Comparison of ENCODE assay signal across 14 cellular contexts in genomic region chr10:72370201-72370722, GRCh38. TPM values are rescaled to one million over a fixed set of nuclear protein-coding genes. Genes with fewer than 3 reads are reported as not detected.
A peak's percentile ranks its signal among the peaks of the same experiment; 100 is the strongest.
DNase-seq lines count a peak whose midpoint lies in the region; ATAC-seq and TF ChIP-seq lines count a peak whose summit lies in the region.
"Had no signal": no experiment of that assay in that cellular context is flagged by ENCODE, and none has a peak within 500 bp of the region (broad histone marks: within the 10 kb centered on the region; RNA-seq: fewer than 3 reads in every experiment).

No MANE protein-coding gene starts in this region.

- no peaks in the 10 kb centered on the region for H3K4me1 ChIP-seq in uterus

- H3K4me3 Mint-ChIP-seq in activated CD4-positive, alpha-beta T cell treated with anti-CD3 and anti-CD28 coated beads, Interleukin-2, amount 10 ng/mL, durations not matched to agents 24 days and 14 days = peak overlapping the region; percentile 30
- no peak overlapping the region for H3K4me3 Mint-ChIP-seq in activated T-helper 2 cell treated with anti-CD3 and anti-CD28 coated beads, Interferon-gamma antibody, Interleukin-2, Interleukin-4, amounts not matched to agents 10 μg/mL and 5 μg/mL and 100 μg/mL, durations not matched to agents 14 hours and 24 hours and 36 hours (ENCODE audit: low read depth)
- peak overlapping the region in 3 of 10 donors; percentile 1 to 48 (median 47) for H3K4me3 Mint-ChIP-seq in naive thymus-derived CD8-positive, alpha-beta T cell

- ATAC-seq in GM18907 (IDR thresholded peaks at IDR 0.05; ENCODE audit: unreplicated experiment) = peak; percentile 61
- peak; percentile 65 to 93 for ATAC-seq in naive thymus-derived CD8-positive, alpha-beta T cell
- ATAC-seq: HCT116 had no signal

- H3K27me3 ChIP-seq in uterus = no peaks in the 10 kb centered on the region
- H3K27me3 ChIP-seq: BLaER1 treated with 17β-estradiol and CSF1 and Interleukin-3, amounts not matched to agents 10 nM and 100 nM had no signal

- no peaks in the 10 kb centered on the region for H3K9me3 Mint-ChIP-seq in activated CD4-positive, alpha-beta T cell treated with anti-CD3 and anti-CD28 coated beads, Interleukin-2, amount 10 ng/mL, durations not matched to agents 24 days and 14 days
- no peaks in the 10 kb centered on the region for H3K9me3 Mint-ChIP-seq in activated T-helper 2 cell treated with anti-CD3 and anti-CD28 coated beads, Interferon-gamma antibody, Interleukin-2, Interleukin-4, amounts not matched to agents 10 μg/mL and 5 μg/mL and 100 μg/mL, durations not matched to agents 14 hours and 24 hours and 36 hours
- no peaks in the 10 kb centered on the region for H3K9me3 Mint-ChIP-seq in naive thymus-derived CD8-positive, alpha-beta T cell

- H3K27ac ChIP-seq in uterus = no peak overlapping the region
- H3K27ac ChIP-seq: BLaER1 treated with 17β-estradiol and CSF1 and Interleukin-3, amounts not matched to agents 10 nM and 100 nM had no signal

- peaks cover 16% of the 10 kb centered on the region for H3K36me3 Mint-ChIP-seq in activated CD4-positive, alpha-beta T cell treated with anti-CD3 and anti-CD28 coated beads, Interleukin-2, amount 10 ng/mL, durations not matched to agents 24 days and 14 days (ENCODE audit: low read depth)
- H3K36me3 Mint-ChIP-seq in activated T-helper 2 cell treated with anti-CD3 and anti-CD28 coated beads, Interferon-gamma antibody, Interleukin-2, Interleukin-4, amounts not matched to agents 10 μg/mL and 5 μg/mL and 100 μg/mL, durations not matched to agents 14 hours and 24 hours and 36 hours (ENCODE audit: low read depth) = no peaks in the 10 kb centered on the region
- H3K36me3 Mint-ChIP-seq in naive thymus-derived CD8-positive, alpha-beta T cell = peaks cover 0 to 21% (median 3%) of the 10 kb centered on the region in 3 donors

- no peak for TF ChIP-seq CTCF in uterus (IDR thresholded peaks at IDR 0.05)

- POLR2A ChIA-PET in naive thymus-derived CD8-positive, alpha-beta T cell (lab: Charles Lee) = no interaction called here

- H3K27ac Mint-ChIP-seq in activated CD4-positive, alpha-beta T cell treated with anti-CD3 and anti-CD28 coated beads, Interleukin-2, amount 10 ng/mL, durations not matched to agents 24 days and 14 days = peak overlapping the region; percentile 69
- H3K27ac Mint-ChIP-seq in activated T-helper 2 cell treated with anti-CD3 and anti-CD28 coated beads, Interferon-gamma antibody, Interleukin-2, Interleukin-4, amounts not matched to agents 10 μg/mL and 5 μg/mL and 100 μg/mL, durations not matched to agents 14 hours and 24 hours and 36 hours = peak overlapping the region; percentile 49
- H3K27ac Mint-ChIP-seq in naive thymus-derived CD8-positive, alpha-beta T cell = peak overlapping the region; percentile 51 to 92 (median 80)

- no peak overlapping the region for H3K4me3 ChIP-seq in uterus
- H3K4me3 ChIP-seq: BLaER1 treated with 17β-estradiol and CSF1 and Interleukin-3, amounts not matched to agents 10 nM and 100 nM had no signal

- intact Hi-C loops in activated CD4-positive, alpha-beta T cell treated with anti-CD3 and anti-CD28 coated beads, Interleukin-2, amount 10 ng/mL, durations not matched to agents 24 days and 14 days (cut with micrococcal nuclease) = no loop called here
- intact Hi-C loops in activated T-helper 2 cell treated with anti-CD3 and anti-CD28 coated beads, Interferon-gamma antibody, Interleukin-2, Interleukin-4, amounts not matched to agents 10 μg/mL and 5 μg/mL and 100 μg/mL, durations not matched to agents 14 hours and 24 hours and 36 hours (cut with micrococcal nuclease) = no loop called here
- intact Hi-C loops in uterus (cut with DNase I; ENCODE audit: low total_unique reads) = no loop called here

- no peak for TF ChIP-seq POLR2A in uterus (IDR thresholded peaks at IDR 0.05)

- no peaks in the 10 kb centered on the region for H3K36me3 ChIP-seq in uterus

- peaks cover 19% of the 10 kb centered on the region for H3K4me1 Mint-ChIP-seq in activated CD4-positive, alpha-beta T cell treated with anti-CD3 and anti-CD28 coated beads, Interleukin-2, amount 10 ng/mL, durations not matched to agents 24 days and 14 days
- H3K4me1 Mint-ChIP-seq in activated T-helper 2 cell treated with anti-CD3 and anti-CD28 coated beads, Interferon-gamma antibody, Interleukin-2, Interleukin-4, amounts not matched to agents 10 μg/mL and 5 μg/mL and 100 μg/mL, durations not matched to agents 14 hours and 24 hours and 36 hours (ENCODE audit: low read depth) = peaks cover 17% of the 10 kb centered on the region
- peaks cover 4 to 19% (median 14%) of the 10 kb centered on the region in 4 donors for H3K4me1 Mint-ChIP-seq in naive thymus-derived CD8-positive, alpha-beta T cell

- no peaks in the 10 kb centered on the region for H3K27me3 Mint-ChIP-seq in activated CD4-positive, alpha-beta T cell treated with anti-CD3 and anti-CD28 coated beads, Interleukin-2, amount 10 ng/mL, durations not matched to agents 24 days and 14 days
- no peaks in the 10 kb centered on the region for H3K27me3 Mint-ChIP-seq in activated T-helper 2 cell treated with anti-CD3 and anti-CD28 coated beads, Interferon-gamma antibody, Interleukin-2, Interleukin-4, amounts not matched to agents 10 μg/mL and 5 μg/mL and 100 μg/mL, durations not matched to agents 14 hours and 24 hours and 36 hours (ENCODE audit: low read depth)
- no peaks in the 10 kb centered on the region for H3K27me3 Mint-ChIP-seq in naive thymus-derived CD8-positive, alpha-beta T cell

- DNase-seq in activated CD4-positive, alpha-beta T cell treated with anti-CD3 and anti-CD28 coated beads, Interleukin-2, amount 10 ng/mL, durations not matched to agents 24 days and 14 days = peak; percentile 77
- DNase-seq in activated CD4-positive, alpha-beta T cell treated with anti-CD3 and anti-CD28 coated beads, Interleukin-2, amount 50 U/mL, for 4 hours = no peak
- peak; percentile 22 for DNase-seq in activated T-helper 2 cell treated with anti-CD3 and anti-CD28 coated beads, Interferon-gamma antibody, Interleukin-2, Interleukin-4, amounts not matched to agents 10 μg/mL and 5 μg/mL and 100 μg/mL, durations not matched to agents 14 hours and 24 hours and 36 hours (ENCODE audit: low spot score)
- peak in 3 of 10 donors; percentile 51 to 69 (median 59) for DNase-seq in naive thymus-derived CD8-positive, alpha-beta T cell
- DNase-seq in NCI-H2107 treated with DMSO at 0.1 percent for 48 hours (lab: John Stamatoyannopoulos, UW; ENCODE audit: unreplicated experiment) (no peak), NCI-H226 (no peak), uterus (no peak)
- DNase-seq: anterior cingulate cortex; islet precursor cell; NCI-H1436 treated with DMSO at 0.1 percent for 48 hours; stimulated activated naive CD4-positive, alpha-beta T cell treated with Interleukin-2 at 50 U/mL for 16 hours had no signal

- H3K9me3 ChIP-seq in uterus = no peaks in the 10 kb centered on the region
- H3K9me3 ChIP-seq: BLaER1 treated with 17β-estradiol and CSF1 and Interleukin-3, amounts not matched to agents 10 nM and 100 nM had no signal

RNA-seq across cellular contexts. Expression of gene DNAJB12, which starts 15.5 kb away (rescaled TPM):
- 32.5 and 35.1 TPM in 2 replicates for total RNA-seq in activated CD4-positive, alpha-beta T cell treated with anti-CD3 and anti-CD28 coated beads, Interleukin-2, amount 10 ng/mL, durations not matched to agents 24 days and 14 days
- total RNA-seq in activated T-helper 2 cell treated with anti-CD3 and anti-CD28 coated beads, Interferon-gamma antibody, Interleukin-2, Interleukin-4, amounts not matched to agents 10 μg/mL and 5 μg/mL and 100 μg/mL, durations not matched to agents 14 hours and 24 hours and 36 hours = 27.6 and 34.0 TPM in 2 replicates
- 10 to 100 TPM; 25.5 to 27.9 TPM for total RNA-seq in naive thymus-derived CD8-positive, alpha-beta T cell
- 10 to 100 TPM; 13.1 to 25.0 (median 16.6) TPM for polyA plus RNA-seq in naive thymus-derived CD8-positive, alpha-beta T cell
- total RNA-seq in uterus = 10 to 100 TPM; 18.4 to 34.8 (median 22.7) TPM

Comparison
In these comparisons a context has a peak if more than half of its experiments do, and no peak if none do; other contexts are left out.
1. DNase-seq: peak in activated CD4-positive, alpha-beta T cell treated with anti-CD3 and anti-CD28 coated beads, Interleukin-2, amount 10 ng/mL, durations not matched to agents 24 days and 14 days (single experiment) and activated T-helper 2 cell treated with anti-CD3 and anti-CD28 coated beads, Interferon-gamma antibody, Interleukin-2, Interleukin-4, amounts not matched to agents 10 μg/mL and 5 μg/mL and 100 μg/mL, durations not matched to agents 14 hours and 24 hours and 36 hours (single experiment); none in activated CD4-positive, alpha-beta T cell treated with anti-CD3 and anti-CD28 coated beads, Interleukin-2, amount 50 U/mL, for 4 hours (0 of 2), NCI-H2107 treated with DMSO at 0.1 percent for 48 hours (single experiment), NCI-H226 (single experiment) and uterus (0 of 2).
2. Peak in every context shown above with its lines, with median percentiles within 50 percentile points of each other: H3K27ac Mint-ChIP-seq.